Comparison of ENCODE assay signal across 1 cellular context in genomic region chr16:50024684-50025543, GRCh38.
TF ChIP-seq lines count a peak whose summit lies in the region.

A gene with protein sequence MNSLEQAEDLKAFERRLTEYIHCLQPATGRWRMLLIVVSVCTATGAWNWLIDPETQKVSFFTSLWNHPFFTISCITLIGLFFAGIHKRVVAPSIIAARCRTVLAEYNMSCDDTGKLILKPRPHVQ (plus strand): TSS chr16:50025225. CDS start chr16:50025316, 91 bp downstream.

TF ChIP-seq in K562, 482 proteins besides CTCF, POLR2A, EP300 and RAD21 (continued from another document):
- TF ChIP-seq FOXJ3 (CRISPR knock-in tag; IDR thresholded peaks at IDR 0.05), result no peak
- TF ChIP-seq, protein P1, sequence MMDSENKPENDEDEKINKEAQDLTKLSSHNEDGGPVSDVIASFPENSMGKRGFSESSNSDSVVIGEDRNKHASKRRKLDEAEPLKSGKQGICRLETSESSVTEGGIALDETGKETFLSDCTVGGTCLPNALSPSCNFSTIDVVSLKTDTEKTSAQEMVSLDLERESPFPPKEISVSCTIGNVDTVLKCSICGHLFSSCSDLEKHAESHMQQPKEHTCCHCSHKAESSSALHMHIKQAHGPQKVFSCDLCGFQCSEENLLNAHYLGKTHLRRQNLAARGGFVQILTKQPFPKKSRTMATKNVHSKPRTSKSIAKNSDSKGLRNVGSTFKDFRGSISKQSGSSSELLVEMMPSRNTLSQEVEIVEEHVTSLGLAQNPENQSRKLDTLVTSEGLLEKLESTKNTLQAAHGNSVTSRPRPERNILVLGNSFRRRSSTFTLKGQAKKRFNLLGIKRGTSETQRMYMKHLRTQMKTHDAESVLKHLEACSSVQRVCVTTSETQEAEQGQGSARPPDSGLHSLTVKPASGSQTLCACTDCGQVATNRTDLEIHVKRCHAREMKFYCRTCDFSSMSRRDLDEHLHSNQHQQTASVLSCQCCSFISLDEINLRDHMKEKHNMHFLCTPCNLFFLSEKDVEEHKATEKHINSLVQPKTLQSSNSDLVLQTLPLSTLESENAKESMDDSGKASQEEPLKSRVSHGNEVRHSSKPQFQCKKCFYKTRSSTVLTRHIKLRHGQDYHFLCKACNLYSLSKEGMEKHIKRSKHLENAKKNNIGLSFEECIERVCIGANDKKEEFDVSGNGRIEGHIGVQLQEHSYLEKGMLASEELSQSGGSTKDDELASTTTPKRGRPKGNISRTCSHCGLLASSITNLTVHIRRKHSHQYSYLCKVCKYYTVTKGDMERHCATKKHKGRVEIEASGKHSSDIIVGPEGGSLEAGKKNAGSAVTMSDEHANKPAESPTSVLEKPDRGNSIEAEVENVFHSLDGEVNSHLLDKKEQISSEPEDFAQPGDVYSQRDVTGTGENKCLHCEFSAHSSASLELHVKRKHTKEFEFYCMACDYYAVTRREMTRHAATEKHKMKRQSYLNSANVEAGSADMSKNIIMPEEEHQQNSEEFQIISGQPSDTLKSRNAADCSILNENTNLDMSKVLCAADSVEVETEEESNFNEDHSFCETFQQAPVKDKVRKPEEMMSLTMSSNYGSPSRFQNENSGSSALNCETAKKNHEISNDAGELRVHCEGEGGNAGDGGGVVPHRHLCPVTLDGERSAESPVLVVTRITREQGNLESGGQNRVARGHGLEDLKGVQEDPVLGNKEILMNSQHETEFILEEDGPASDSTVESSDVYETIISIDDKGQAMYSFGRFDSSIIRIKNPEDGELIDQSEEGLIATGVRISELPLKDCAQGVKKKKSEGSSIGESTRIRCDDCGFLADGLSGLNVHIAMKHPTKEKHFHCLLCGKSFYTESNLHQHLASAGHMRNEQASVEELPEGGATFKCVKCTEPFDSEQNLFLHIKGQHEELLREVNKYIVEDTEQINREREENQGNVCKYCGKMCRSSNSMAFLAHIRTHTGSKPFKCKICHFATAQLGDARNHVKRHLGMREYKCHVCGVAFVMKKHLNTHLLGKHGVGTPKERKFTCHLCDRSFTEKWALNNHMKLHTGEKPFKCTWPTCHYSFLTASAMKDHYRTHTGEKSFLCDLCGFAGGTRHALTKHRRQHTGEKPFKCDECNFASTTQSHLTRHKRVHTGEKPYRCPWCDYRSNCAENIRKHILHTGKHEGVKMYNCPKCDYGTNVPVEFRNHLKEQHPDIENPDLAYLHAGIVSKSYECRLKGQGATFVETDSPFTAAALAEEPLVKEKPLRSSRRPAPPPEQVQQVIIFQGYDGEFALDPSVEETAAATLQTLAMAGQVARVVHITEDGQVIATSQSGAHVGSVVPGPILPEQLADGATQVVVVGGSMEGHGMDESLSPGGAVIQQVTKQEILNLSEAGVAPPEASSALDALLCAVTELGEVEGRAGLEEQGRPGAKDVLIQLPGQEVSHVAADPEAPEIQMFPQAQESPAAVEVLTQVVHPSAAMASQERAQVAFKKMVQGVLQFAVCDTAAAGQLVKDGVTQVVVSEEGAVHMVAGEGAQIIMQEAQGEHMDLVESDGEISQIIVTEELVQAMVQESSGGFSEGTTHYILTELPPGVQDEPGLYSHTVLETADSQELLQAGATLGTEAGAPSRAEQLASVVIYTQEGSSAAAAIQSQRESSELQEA (IDR thresholded peaks at IDR 0.05; ENCODE audit: low read depth), result peak; percentile 99
